1 cellular context compared by ENCODE assay signal in the genomic region with DNA sequence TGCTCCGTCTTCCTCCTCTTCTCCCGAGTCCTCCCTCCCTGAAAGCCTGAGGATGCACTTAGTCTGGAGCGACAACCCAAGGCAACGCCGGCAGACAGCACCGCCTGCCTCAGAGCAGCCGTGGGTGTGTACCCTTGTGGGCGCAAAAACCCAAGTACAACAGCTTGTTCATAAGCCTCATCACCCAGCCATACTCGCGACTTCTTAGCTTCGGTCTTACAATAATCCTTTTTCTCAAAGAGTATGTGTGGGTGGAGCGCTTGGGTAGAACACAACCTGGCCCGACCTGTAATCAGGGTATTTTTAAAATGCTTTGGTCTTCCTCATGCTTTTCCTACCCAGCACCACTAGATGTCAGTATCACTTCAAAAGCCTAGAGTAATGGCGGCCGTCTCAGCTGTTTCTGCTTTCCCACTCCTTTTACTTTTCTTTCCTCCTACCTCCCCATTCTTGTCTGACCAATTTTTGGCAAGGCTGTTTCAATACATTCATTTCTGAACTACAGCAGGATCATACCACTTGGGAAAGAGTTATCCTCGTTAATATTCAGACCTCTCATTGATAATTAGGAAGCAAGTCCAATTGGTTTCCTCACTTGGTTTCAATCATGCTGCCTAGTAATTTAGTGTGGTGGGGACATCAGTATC.
TF ChIP-seq lines count a peak whose summit lies in the region.

No MANE protein-coding gene starts in this region.

TF ChIP-seq in HepG2, 621 proteins besides CTCF, POLR2A, EP300 and RAD21 (continued from another document):
- 0 out of 2 replicates have a peak, but pooled peaks have one; percentile 32 for TF ChIP-seq ZNF567 (CRISPR knock-in tag; IDR thresholded peaks at IDR 0.05; ENCODE audit: borderline replicate concordance)
- TF ChIP-seq ZNF460 (CRISPR knock-in tag; IDR thresholded peaks at IDR 0.05; ENCODE audit: borderline replicate concordance): no peak
- no peak for TF ChIP-seq SP5 (CRISPR knock-in tag; IDR thresholded peaks at IDR 0.05; ENCODE audit: borderline replicate concordance, low read depth)
- TF ChIP-seq FOXK1 (CRISPR knock-in tag; IDR thresholded peaks at IDR 0.05; ENCODE audit: borderline replicate concordance, low read depth): peak; percentile 39; the same call in 1 of the 2 replicates
- no peak for TF ChIP-seq ZFP37 (CRISPR knock-in tag; IDR thresholded peaks at IDR 0.05; ENCODE audit: borderline replicate concordance)
- TF ChIP-seq KAT8 (CRISPR knock-in tag; IDR thresholded peaks at IDR 0.05): 0 out of 2 replicates have a peak, but pooled peaks have one; percentile 32
- TF ChIP-seq NR2F2 (IDR thresholded peaks at IDR 0.05; ENCODE audit: borderline replicate concordance, low read depth): no peak
- TF ChIP-seq MIER3 (CRISPR knock-in tag; IDR thresholded peaks at IDR 0.05; ENCODE audit: borderline replicate concordance): 0 out of 2 replicates have a peak, but pooled peaks have one; percentile 16
- TF ChIP-seq ZNF747 (CRISPR knock-in tag; IDR thresholded peaks at IDR 0.05; ENCODE audit: borderline replicate concordance): no peak
- TF ChIP-seq SP140L (CRISPR knock-in tag; IDR thresholded peaks at IDR 0.05; ENCODE audit: borderline replicate concordance): 0 out of 2 replicates have a peak, but pooled peaks have one; percentile 69
- TF ChIP-seq SMC3 (IDR thresholded peaks at IDR 0.05; ENCODE audit: low read length): peak; percentile 95
- TF ChIP-seq, protein P1, sequence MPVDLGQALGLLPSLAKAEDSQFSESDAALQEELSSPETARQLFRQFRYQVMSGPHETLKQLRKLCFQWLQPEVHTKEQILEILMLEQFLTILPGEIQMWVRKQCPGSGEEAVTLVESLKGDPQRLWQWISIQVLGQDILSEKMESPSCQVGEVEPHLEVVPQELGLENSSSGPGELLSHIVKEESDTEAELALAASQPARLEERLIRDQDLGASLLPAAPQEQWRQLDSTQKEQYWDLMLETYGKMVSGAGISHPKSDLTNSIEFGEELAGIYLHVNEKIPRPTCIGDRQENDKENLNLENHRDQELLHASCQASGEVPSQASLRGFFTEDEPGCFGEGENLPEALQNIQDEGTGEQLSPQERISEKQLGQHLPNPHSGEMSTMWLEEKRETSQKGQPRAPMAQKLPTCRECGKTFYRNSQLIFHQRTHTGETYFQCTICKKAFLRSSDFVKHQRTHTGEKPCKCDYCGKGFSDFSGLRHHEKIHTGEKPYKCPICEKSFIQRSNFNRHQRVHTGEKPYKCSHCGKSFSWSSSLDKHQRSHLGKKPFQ (CRISPR knock-in tag; IDR thresholded peaks at IDR 0.05; ENCODE audit: insufficient replicate concordance): peak; percentile 18
- no peak for TF ChIP-seq ZBTB46 (CRISPR knock-in tag; IDR thresholded peaks at IDR 0.05; ENCODE audit: borderline replicate concordance)
- no peak for TF ChIP-seq ZNF549 (CRISPR knock-in tag; IDR thresholded peaks at IDR 0.05)
- no peak for TF ChIP-seq EZH2 (conservative IDR thresholded peaks at IDR 0.05; ENCODE audit: low read depth, low read length)
- 0 out of 2 replicates have a peak, but pooled peaks have one; percentile 44 for TF ChIP-seq ZNF205 (CRISPR knock-in tag; IDR thresholded peaks at IDR 0.05)
- TF ChIP-seq ZNF232 (CRISPR knock-in tag; IDR thresholded peaks at IDR 0.05; ENCODE audit: borderline replicate concordance): no peak
- TF ChIP-seq, protein P2, sequence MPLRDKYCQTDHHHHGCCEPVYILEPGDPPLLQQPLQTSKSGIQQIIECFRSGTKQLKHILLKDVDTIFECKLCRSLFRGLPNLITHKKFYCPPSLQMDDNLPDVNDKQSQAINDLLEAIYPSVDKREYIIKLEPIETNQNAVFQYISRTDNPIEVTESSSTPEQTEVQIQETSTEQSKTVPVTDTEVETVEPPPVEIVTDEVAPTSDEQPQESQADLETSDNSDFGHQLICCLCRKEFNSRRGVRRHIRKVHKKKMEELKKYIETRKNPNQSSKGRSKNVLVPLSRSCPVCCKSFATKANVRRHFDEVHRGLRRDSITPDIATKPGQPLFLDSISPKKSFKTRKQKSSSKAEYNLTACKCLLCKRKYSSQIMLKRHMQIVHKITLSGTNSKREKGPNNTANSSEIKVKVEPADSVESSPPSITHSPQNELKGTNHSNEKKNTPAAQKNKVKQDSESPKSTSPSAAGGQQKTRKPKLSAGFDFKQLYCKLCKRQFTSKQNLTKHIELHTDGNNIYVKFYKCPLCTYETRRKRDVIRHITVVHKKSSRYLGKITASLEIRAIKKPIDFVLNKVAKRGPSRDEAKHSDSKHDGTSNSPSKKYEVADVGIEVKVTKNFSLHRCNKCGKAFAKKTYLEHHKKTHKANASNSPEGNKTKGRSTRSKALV (CRISPR knock-in tag; IDR thresholded peaks at IDR 0.05): no peak
- peak; percentile 41; the same call in 1 of the 2 replicates for TF ChIP-seq GATAD2A (CRISPR knock-in tag; IDR thresholded peaks at IDR 0.05)
- no peak for TF ChIP-seq ZNF225 (CRISPR knock-in tag; IDR thresholded peaks at IDR 0.05)
- peak; percentile 36; the same call in 1 of the 2 replicates for TF ChIP-seq FOXA3 (CRISPR knock-in tag; IDR thresholded peaks at IDR 0.05)
- TF ChIP-seq YEATS2 (CRISPR knock-in tag; IDR thresholded peaks at IDR 0.05; ENCODE audit: borderline replicate concordance): peak; percentile 31; the same call in 1 of the 2 replicates
- TF ChIP-seq HNF1B (CRISPR knock-in tag; IDR thresholded peaks at IDR 0.05): peak; percentile 52; the same call in 1 of the 2 replicates
- TF ChIP-seq KMT2B (CRISPR knock-in tag; IDR thresholded peaks at IDR 0.05): peak; percentile 52
- 0 out of 2 replicates have a peak, but pooled peaks have one; percentile 38 for TF ChIP-seq ZNF124 (CRISPR knock-in tag; IDR thresholded peaks at IDR 0.05)
- no peak for TF ChIP-seq ETV6 (CRISPR knock-in tag; conservative IDR thresholded peaks at IDR 0.05)
- no peak for TF ChIP-seq JUNB (CRISPR knock-in tag; IDR thresholded peaks at IDR 0.05; ENCODE audit: borderline replicate concordance)
- TF ChIP-seq SMAD9 (CRISPR knock-in tag; IDR thresholded peaks at IDR 0.05): no peak
- TF ChIP-seq ZNF263 (CRISPR knock-in tag; IDR thresholded peaks at IDR 0.05): peak; percentile 88
- no peak for TF ChIP-seq ZNF674 (CRISPR knock-in tag; IDR thresholded peaks at IDR 0.05; ENCODE audit: low read depth)
- no peak for TF ChIP-seq GFI1 (CRISPR knock-in tag; IDR thresholded peaks at IDR 0.05; ENCODE audit: borderline replicate concordance)
- 0 out of 2 replicates have a peak, but pooled peaks have one; percentile 38 for TF ChIP-seq SALL2 (CRISPR knock-in tag; IDR thresholded peaks at IDR 0.05)
- TF ChIP-seq ZNF703 (CRISPR knock-in tag; IDR thresholded peaks at IDR 0.05; ENCODE audit: borderline replicate concordance): no peak
- TF ChIP-seq, protein P3, sequence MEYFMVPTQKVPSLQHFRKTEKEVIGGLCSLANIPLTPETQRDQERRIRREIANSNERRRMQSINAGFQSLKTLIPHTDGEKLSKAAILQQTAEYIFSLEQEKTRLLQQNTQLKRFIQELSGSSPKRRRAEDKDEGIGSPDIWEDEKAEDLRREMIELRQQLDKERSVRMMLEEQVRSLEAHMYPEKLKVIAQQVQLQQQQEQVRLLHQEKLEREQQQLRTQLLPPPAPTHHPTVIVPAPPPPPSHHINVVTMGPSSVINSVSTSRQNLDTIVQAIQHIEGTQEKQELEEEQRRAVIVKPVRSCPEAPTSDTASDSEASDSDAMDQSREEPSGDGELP (IDR thresholded peaks at IDR 0.05; ENCODE audit: borderline replicate concordance, low read depth): peak; percentile 92
TF ChIP-seq in HepG2: peak in this region for 33.
